10 cellular contexts compared by ENCODE assay signal in genomic region chr12:104719700-104720345, GRCh38.
DNase-seq lines count a peak whose midpoint lies in the region; ATAC-seq, FAIRE-seq and TF ChIP-seq lines count a peak whose summit lies in the region.
"Had no signal": no experiment of that assay in that cellular context is flagged by ENCODE, and none has a peak within 500 bp of the region (broad histone marks: within the 10 kb centered on the region; RNA-seq: fewer than 3 reads in every experiment).

No MANE protein-coding gene starts in this region.

- H4K5ac ChIP-seq in H1 (ENCODE audit: insufficient read length, low read depth, low read length), result no peak overlapping the region

- TF ChIP-seq POLR2A in H1 (IDR thresholded peaks at IDR 0.05; ENCODE audit: control extremely low read depth in 1 of 2, low read depth in 2 of 2, low read length in 2 of 2), result no peak

- no peak overlapping the region for H2BK5ac ChIP-seq in H1 (ENCODE audit: low read depth, low read length)

- H3K27ac ChIP-seq in H1 (ENCODE audit: low read depth, low read length), result peak overlapping the region; percentile 33; the same call in 1 of the 2 replicates
- H3K27ac ChIP-seq in psoas muscle, result peak overlapping the region; percentile 36

- H2BK20ac ChIP-seq in H1 (ENCODE audit: low read length), result no peak overlapping the region

- no peak overlapping the region for H3K56ac ChIP-seq in H1 (replicated peaks; ENCODE audit: insufficient read length, low read depth, low read length)

- DNase-seq in MV-4-11 (lab: John Stamatoyannopoulos, UW) (peak; percentile 51), H1 (ENCODE audit: low read depth in 1 of 2, low spot score in 2 of 2) (no peak), psoas muscle (no peak), posterior vena cava (ENCODE audit: low spot score) (no peak)
- DNase-seq in effector CD4-positive, alpha-beta T cell, result no peak
- no peak for DNase-seq in stimulated activated CD4-positive, alpha-beta T cell treated with anti-CD3 and anti-CD28 coated beads, Interleukin-2, amount 100 ng/mL, for 24 hours
- DNase-seq: NCI-H1092 had no signal

- no peaks in the 10 kb centered on the region for H3K79me1 ChIP-seq in H1 (ENCODE audit: low read depth, low read length)

- H3K79me2 ChIP-seq in H1 (ENCODE audit: control insufficient read depth in 1 of 2, insufficient read depth in 2 of 2, low read length in 2 of 2), result no peaks in the 10 kb centered on the region

- 84% methylated on average over 13 of the region's 13 CpGs; no CpG with 5 or more reads in 1 of the 2 experiments for WGBS in H1 (ENCODE audit: extremely low coverage in 1 of 2, insufficient coverage in 1 of 2, insufficient read length in 1 of 2, insufficient replicate concordance in 2 of 2, low coverage in 1 of 2, low lambda C conversion rate in 2 of 2, missing lambda C conversion rate in 1 of 2), 2 experiments
- 48 to 67% (median 59%) methylated on average over 13 of the region's 13 CpGs for WGBS in psoas muscle, 3 donors

- H3K4ac ChIP-seq in H1 (replicated peaks; ENCODE audit: insufficient read length, low read depth, low read length), result no peak overlapping the region

- TF ChIP-seq EP300 in H1 (IDR thresholded peaks at IDR 0.05; ENCODE audit: borderline replicate concordance in 1 of 2, low read depth in 2 of 2, low read length in 2 of 2), result no peak

- H3K4me2 ChIP-seq in H1 (ENCODE audit: insufficient read depth in 1 of 2, low read depth in 2 of 2, low read length in 2 of 2), result no peak overlapping the region

- H2AFZ ChIP-seq in H1 (ENCODE audit: low read length), result no peak overlapping the region

- no peak overlapping the region for H2BK15ac ChIP-seq in H1 (ENCODE audit: low read length)

- H2AK5ac ChIP-seq in H1 (ENCODE audit: low read depth, low read length), result no peak overlapping the region

- H3K4me1 ChIP-seq in H1 (replicated peaks in 1 of 4; ENCODE audit: control insufficient read depth in 3 of 4, insufficient read depth in 4 of 4, low read length in 3 of 4) (peaks cover 4 to 16% (median 12%) of the 10 kb centered on the region in 4 experiments), psoas muscle (no peaks in the 10 kb centered on the region)
- H3K4me1 ChIP-seq: body of pancreas had no signal

- no peak overlapping the region for H4K91ac ChIP-seq in H1 (replicated peaks; ENCODE audit: insufficient read length, low read length)

- H3K9me3 ChIP-seq in H1 (ENCODE audit: insufficient read depth in 2 of 2, low read depth in 1 of 2, low read length in 1 of 2) (no peaks in the 10 kb centered on the region), psoas muscle (no peaks in the 10 kb centered on the region)
- H3K9me3 ChIP-seq: body of pancreas had no signal

- CTCF ChIA-PET in H1 (lab: Charles Lee; ENCODE audit: partially characterized antibody), result interaction anchor here (0.6 to 2.6 kb wide), 7 partner anchors 9 to 338 kb away, joined by 3 to 7 read pairs (median 4); no protein-coding TSS in a partner anchor

- no peak overlapping the region for H3K23ac ChIP-seq in H1 (ENCODE audit: insufficient read length)

- H2BK120ac ChIP-seq in H1 (replicated peaks; ENCODE audit: low read depth, low read length), result no peak overlapping the region

- TF ChIP-seq RAD21 in H1 (IDR thresholded peaks at IDR 0.05 in 1 of 2, conservative IDR thresholded peaks at IDR 0.05 in 1 of 2; ENCODE audit: low read depth in 2 of 2, low read length in 2 of 2), result no peak

- no peak overlapping the region; the same call in 1 of the 2 replicates for H2BK12ac ChIP-seq in H1 (ENCODE audit: low read depth, low read length)

- H3K9ac ChIP-seq in H1 (replicated peaks in 1 of 4; ENCODE audit: extremely low read depth in 1 of 4, low read depth in 3 of 4, low read length in 3 of 4), result no peak overlapping the region

- FAIRE-seq in H1 (lab: Jason Lieb, UNC), result no peak

- peak in 2 of 4 donors; percentile 10 to 37 for ATAC-seq in psoas muscle
- no peak for ATAC-seq in GM19397 (IDR thresholded peaks at IDR 0.05; ENCODE audit: unreplicated experiment)
- ATAC-seq: body of pancreas had no signal

- H4K20me1 ChIP-seq in H1 (replicated peaks in 1 of 2; ENCODE audit: control insufficient read depth in 1 of 2, insufficient read depth in 2 of 2, low read length in 2 of 2), result no peaks in the 10 kb centered on the region

- no peak overlapping the region; the same call in 1 of the 2 replicates for H4K8ac ChIP-seq in H1 (ENCODE audit: extremely low read depth, insufficient read depth, low read length)

- TF ChIP-seq CTCF in H1 (IDR thresholded peaks at IDR 0.05; ENCODE audit: control extremely low read depth in 1 of 3, insufficient read depth in 1 of 3, low read depth in 1 of 3, low read length in 3 of 3), result no peak
- no peak for TF ChIP-seq CTCF in psoas muscle (IDR thresholded peaks at IDR 0.05)

- no peaks in the 10 kb centered on the region for H3K23me2 ChIP-seq in H1 (ENCODE audit: low read depth, low read length)

- H3K36me3 ChIP-seq in H1 (ENCODE audit: control insufficient read depth in 2 of 4, insufficient read depth in 4 of 4, low read length in 3 of 4) (no peaks in the 10 kb centered on the region), psoas muscle (ENCODE audit: insufficient read depth in 1 of 2, low read depth in 1 of 2) (no peaks in the 10 kb centered on the region)

- no peaks in the 10 kb centered on the region for H3K27me3 ChIP-seq in H1 (replicated peaks in 1 of 4; ENCODE audit: control insufficient read depth in 3 of 4, extremely low read depth in 1 of 4, insufficient read depth in 3 of 4, low read length in 3 of 4)
- peaks cover 0 to 9% (median 9%) of the 10 kb centered on the region in 3 donors for H3K27me3 ChIP-seq in psoas muscle (ENCODE audit: insufficient read depth in 3 of 3, low read length in 2 of 3)
- H3K27me3 ChIP-seq: body of pancreas had no signal

- H3K18ac ChIP-seq in H1 (ENCODE audit: extremely low read depth, low read length), result no peak overlapping the region

- intact Hi-C loops in psoas muscle (cut with DNase I) (no loop called here), posterior vena cava (cut with DNase I) (no loop called here)

- no peak overlapping the region for H3K14ac ChIP-seq in H1 (ENCODE audit: insufficient read length)

- peak overlapping the region; percentile 49; the same call in 1 of the 2 replicates for H3K4me3 ChIP-seq in GM08714 (ENCODE audit: low read length)
- no peak overlapping the region for H3K4me3 ChIP-seq in H1 (ENCODE audit: extremely low read depth in 1 of 4, insufficient read depth in 2 of 4, low read depth in 3 of 4, low read length in 4 of 4)
- peak overlapping the region; percentile 54 for H3K4me3 ChIP-seq in psoas muscle
- H3K4me3 ChIP-seq: body of pancreas had no signal

- POLR2A ChIA-PET in H1 (lab: Charles Lee; ENCODE audit: partially characterized antibody), result interaction anchor here (0.6 to 1.7 kb wide), 3 partner anchors 15 to 372 kb away, joined by 3 to 5 read pairs (median 3); no protein-coding TSS in a partner anchor

TF ChIP-seq in H1, 55 proteins besides CTCF, POLR2A, EP300 and RAD21:
- TF ChIP-seq YY1 (IDR thresholded peaks at IDR 0.05; ENCODE audit: low read depth, low read length) (no peak), KDM4A (IDR thresholded peaks at IDR 0.05; ENCODE audit: low read depth, low read length, severe bottlenecking) (no peak)

Comparison
In these comparisons a context has a peak if more than half of its experiments do, and no peak if none do; other contexts are left out.
1. H3K4me3 ChIP-seq: peak in GM08714 (single experiment) and psoas muscle (single experiment); none in H1 (0 of 4).